In genomic region chr9:129662239-129662638, GRCh38 we compare ENCODE assay signal across 2 cellular contexts.
TF ChIP-seq lines count a peak whose summit lies in the region.

No MANE protein-coding gene starts in this region.

TF ChIP-seq in HEK293, 187 proteins besides CTCF, POLR2A, EP300 and RAD21:
- TF ChIP-seq ZNF121 (tag by site-specific recombination; IDR thresholded peaks at IDR 0.05), result peak; percentile 71

TF ChIP-seq in K562, 482 proteins besides CTCF, POLR2A, EP300 and RAD21:
- peak; percentile 83 for TF ChIP-seq ZNF121 (CRISPR knock-in tag; conservative IDR thresholded peaks at IDR 0.05)
